ENCODE assay signal across 9 cellular contexts in the genomic region with DNA sequence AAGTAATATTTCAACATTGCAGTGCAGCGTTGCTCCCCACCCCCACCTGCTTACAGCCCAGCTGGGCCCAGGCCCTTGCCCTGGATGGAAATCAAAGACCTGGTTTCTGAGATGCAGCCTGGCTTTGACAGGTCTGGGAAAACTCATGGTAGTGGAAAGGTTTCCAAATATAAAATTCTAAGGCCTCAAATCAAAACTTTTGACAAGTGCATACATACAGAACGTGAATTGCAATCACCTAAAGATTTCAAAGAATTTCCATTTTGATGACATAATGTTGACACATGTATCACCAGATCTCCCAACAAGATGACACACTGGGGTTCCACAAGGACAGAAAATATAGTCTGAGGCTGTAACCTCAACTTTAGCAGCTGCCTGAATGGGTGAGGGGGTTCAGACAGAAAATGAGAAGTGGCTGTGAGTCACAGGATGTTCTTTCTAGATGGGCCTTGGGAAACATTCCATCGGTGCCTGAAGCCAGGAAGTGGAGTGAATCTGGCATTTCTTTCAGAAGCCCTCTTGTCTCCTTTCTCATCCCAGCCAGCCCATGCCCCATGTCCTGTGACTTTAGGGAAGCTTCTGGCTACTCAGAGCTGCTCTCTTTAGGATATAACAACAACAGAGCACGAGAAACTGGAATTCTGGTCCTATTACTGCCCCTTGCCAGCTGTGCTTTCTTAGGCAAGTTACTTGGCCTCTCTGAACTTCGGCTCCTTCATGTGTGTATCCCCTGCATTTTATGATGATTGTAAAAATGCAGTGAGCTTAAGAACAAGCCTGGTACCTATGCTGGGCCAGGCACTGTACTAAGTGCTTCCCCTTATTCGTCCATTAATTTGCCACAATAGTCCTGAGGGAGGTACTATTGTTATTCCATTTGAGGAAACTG. TPM values are rescaled to one million over a fixed set of nuclear protein-coding genes. Genes with fewer than 3 reads are reported as not detected.
DNase-seq lines count a peak whose midpoint lies in the region; ATAC-seq and TF ChIP-seq lines count a peak whose summit lies in the region.
"Had no signal": no experiment of that assay in that cellular context is flagged by ENCODE, and none has a peak within 500 bp of the region (broad histone marks: within the 10 kb centered on the region; RNA-seq: fewer than 3 reads in every experiment).

No MANE protein-coding gene starts in this region.

- no peaks in the 10 kb centered on the region for H3K27me3 Mint-ChIP-seq in activated T-helper 1 cell treated with anti-CD3 and anti-CD28 coated beads, Interleukin-12 subunit alpha, Interleukin-12 subunit beta, Interleukin-2, Interleukin-4 antibody, amounts not matched to agents 30 ng/mL and 10 ng/mL and 1 ng/mL, durations not matched to agents 14 hours and 24 hours and 36 hours (ENCODE audit: insufficient read depth)

- no peak for TF ChIP-seq POLR2A in heart left ventricle (IDR thresholded peaks at IDR 0.05)
- no peak for TF ChIP-seq POLR2A in sigmoid colon (IDR thresholded peaks at IDR 0.05)

- H3K27ac Mint-ChIP-seq in activated T-helper 1 cell treated with anti-CD3 and anti-CD28 coated beads, Interleukin-12 subunit alpha, Interleukin-12 subunit beta, Interleukin-2, Interleukin-4 antibody, amounts not matched to agents 30 ng/mL and 10 ng/mL and 1 ng/mL, durations not matched to agents 14 hours and 24 hours and 36 hours = no peak overlapping the region

- intact Hi-C loops in heart left ventricle (cut with DNase I) (no loop called here), sigmoid colon (cut with DNase I) (loop anchor here (5.0 kb wide), 1 partner anchor 189 kb away; no protein-coding TSS in a partner anchor)
- intact Hi-C loops in activated T-helper 1 cell treated with anti-CD3 and anti-CD28 coated beads, Interleukin-12 subunit alpha, Interleukin-12 subunit beta, Interleukin-2, Interleukin-4 antibody, amounts not matched to agents 30 ng/mL and 10 ng/mL and 1 ng/mL, durations not matched to agents 14 hours and 24 hours and 36 hours (cut with micrococcal nuclease) = no loop called here

- WGBS in heart left ventricle, 4 donors = 45 to 54% (median 47%) methylated on average over 6 of the region's 6 CpGs
- 65 to 79% methylated on average over 6 of the region's 6 CpGs for WGBS in sigmoid colon, 2 donors

- ATAC-seq in heart left ventricle (peak; percentile 12 to 58 (median 40)), HG03175 (IDR thresholded peaks at IDR 0.05; ENCODE audit: unreplicated experiment) (no peak), HG03521 (IDR thresholded peaks at IDR 0.05; ENCODE audit: unreplicated experiment) (no peak)

- H3K4me3 Mint-ChIP-seq in activated T-helper 1 cell treated with anti-CD3 and anti-CD28 coated beads, Interleukin-12 subunit alpha, Interleukin-12 subunit beta, Interleukin-2, Interleukin-4 antibody, amounts not matched to agents 30 ng/mL and 10 ng/mL and 1 ng/mL, durations not matched to agents 14 hours and 24 hours and 36 hours = no peak overlapping the region

- H3K9me3 ChIP-seq in heart left ventricle = no peaks in the 10 kb centered on the region
- H3K9me3 ChIP-seq in sigmoid colon = no peaks in the 10 kb centered on the region

- no peaks in the 10 kb centered on the region for H3K9me3 Mint-ChIP-seq in activated T-helper 1 cell treated with anti-CD3 and anti-CD28 coated beads, Interleukin-12 subunit alpha, Interleukin-12 subunit beta, Interleukin-2, Interleukin-4 antibody, amounts not matched to agents 30 ng/mL and 10 ng/mL and 1 ng/mL, durations not matched to agents 14 hours and 24 hours and 36 hours

- H3K4me1 ChIP-seq in heart left ventricle = peaks cover 8 to 69% (median 37%) of the 10 kb centered on the region in 12 donors
- H3K4me1 ChIP-seq in sigmoid colon = peaks cover 0 to 83% (median 81%) of the 10 kb centered on the region in 4 donors

- TF ChIP-seq EP300 in sigmoid colon (IDR thresholded peaks at IDR 0.05) = peak in 2 of 4 donors; percentile 68 to 77

- peak overlapping the region in 9 of 12 donors; percentile 28 to 83 (median 49) for H3K27ac ChIP-seq in heart left ventricle
- peak overlapping the region; percentile 65 to 85 (median 80) for H3K27ac ChIP-seq in sigmoid colon

- H3K4me3 ChIP-seq in heart left ventricle (no peak overlapping the region), sigmoid colon (no peak overlapping the region)

- H3K27me3 ChIP-seq in heart left ventricle (no peaks in the 10 kb centered on the region), sigmoid colon (no peaks in the 10 kb centered on the region)

- no peaks in the 10 kb centered on the region for H3K4me1 Mint-ChIP-seq in activated T-helper 1 cell treated with anti-CD3 and anti-CD28 coated beads, Interleukin-12 subunit alpha, Interleukin-12 subunit beta, Interleukin-2, Interleukin-4 antibody, amounts not matched to agents 30 ng/mL and 10 ng/mL and 1 ng/mL, durations not matched to agents 14 hours and 24 hours and 36 hours (ENCODE audit: low read depth)

- no peak for TF ChIP-seq CTCF in heart left ventricle (IDR thresholded peaks at IDR 0.05)
- no peak for TF ChIP-seq CTCF in sigmoid colon (IDR thresholded peaks at IDR 0.05)

- H3K36me3 Mint-ChIP-seq in activated T-helper 1 cell treated with anti-CD3 and anti-CD28 coated beads, Interleukin-12 subunit alpha, Interleukin-12 subunit beta, Interleukin-2, Interleukin-4 antibody, amounts not matched to agents 30 ng/mL and 10 ng/mL and 1 ng/mL, durations not matched to agents 14 hours and 24 hours and 36 hours (ENCODE audit: low read depth) = no peaks in the 10 kb centered on the region

- H3K36me3 ChIP-seq in heart left ventricle (peaks cover 0 to 26% (median 0%) of the 10 kb centered on the region in 9 donors), sigmoid colon (peaks cover 6 to 33% (median 25%) of the 10 kb centered on the region in 4 donors)

- DNase-seq in GM04504 (ENCODE audit: low read depth) (peak; percentile 88), SW 1271 (lab: John Stamatoyannopoulos, UW) (peak; percentile 87 to 91), heart left ventricle (peak in 4 of 5 donors; percentile 26 to 55 (median 41)), sigmoid colon (peak; percentile 85), NCI-H345 (lab: John Stamatoyannopoulos, UW) (no peak)
- DNase-seq in activated T-helper 1 cell treated with anti-CD3 and anti-CD28 coated beads, Interleukin-12 subunit alpha, Interleukin-12 subunit beta, Interleukin-2, Interleukin-4 antibody, amounts not matched to agents 30 ng/mL and 10 ng/mL and 1 ng/mL, durations not matched to agents 14 hours and 24 hours and 36 hours (ENCODE audit: low spot score) = no peak
- DNase-seq: small intestine had no signal

RNA-seq across cellular contexts. Expression of gene ABCA1, which starts 54.8 kb away (rescaled TPM):
- total RNA-seq in heart left ventricle (10 to 100 TPM in 6 of 9 donors, 1 to 10 TPM in 3; 5.2 to 45.3 (median 12.0) TPM), sigmoid colon (100 to 1,000 TPM in 1 of 4 donors, 10 to 100 TPM in 3; 76.7 to 110 (median 91.3) TPM)
- polyA plus RNA-seq in heart left ventricle (1 to 10 TPM; 2.1 to 4.4 TPM), sigmoid colon (1 to 10 TPM; 2.4 to 7.4 (median 4.9) TPM)
- total RNA-seq in activated T-helper 1 cell treated with anti-CD3 and anti-CD28 coated beads, Interleukin-12 subunit alpha, Interleukin-12 subunit beta, Interleukin-2, Interleukin-4 antibody, amounts not matched to agents 30 ng/mL and 10 ng/mL and 1 ng/mL, durations not matched to agents 14 hours and 24 hours and 36 hours = 1.1 and 1.3 TPM in 2 replicates

Comparison
In these comparisons a context has a peak if more than half of its experiments do, and no peak if none do; other contexts are left out.
1. DNase-seq: peak in GM04504 (single experiment), SW 1271 (2 of 2), heart left ventricle (4 of 5) and sigmoid colon (single experiment); none in activated T-helper 1 cell treated with anti-CD3 and anti-CD28 coated beads, Interleukin-12 subunit alpha, Interleukin-12 subunit beta, Interleukin-2, Interleukin-4 antibody, amounts not matched to agents 30 ng/mL and 10 ng/mL and 1 ng/mL, durations not matched to agents 14 hours and 24 hours and 36 hours (single experiment) and NCI-H345 (single experiment).
2. ATAC-seq: peak in heart left ventricle (4 of 4); none in HG03175 (single experiment) and HG03521 (single experiment).